ENCODE assay signal across 1 cellular context in the genomic region with DNA sequence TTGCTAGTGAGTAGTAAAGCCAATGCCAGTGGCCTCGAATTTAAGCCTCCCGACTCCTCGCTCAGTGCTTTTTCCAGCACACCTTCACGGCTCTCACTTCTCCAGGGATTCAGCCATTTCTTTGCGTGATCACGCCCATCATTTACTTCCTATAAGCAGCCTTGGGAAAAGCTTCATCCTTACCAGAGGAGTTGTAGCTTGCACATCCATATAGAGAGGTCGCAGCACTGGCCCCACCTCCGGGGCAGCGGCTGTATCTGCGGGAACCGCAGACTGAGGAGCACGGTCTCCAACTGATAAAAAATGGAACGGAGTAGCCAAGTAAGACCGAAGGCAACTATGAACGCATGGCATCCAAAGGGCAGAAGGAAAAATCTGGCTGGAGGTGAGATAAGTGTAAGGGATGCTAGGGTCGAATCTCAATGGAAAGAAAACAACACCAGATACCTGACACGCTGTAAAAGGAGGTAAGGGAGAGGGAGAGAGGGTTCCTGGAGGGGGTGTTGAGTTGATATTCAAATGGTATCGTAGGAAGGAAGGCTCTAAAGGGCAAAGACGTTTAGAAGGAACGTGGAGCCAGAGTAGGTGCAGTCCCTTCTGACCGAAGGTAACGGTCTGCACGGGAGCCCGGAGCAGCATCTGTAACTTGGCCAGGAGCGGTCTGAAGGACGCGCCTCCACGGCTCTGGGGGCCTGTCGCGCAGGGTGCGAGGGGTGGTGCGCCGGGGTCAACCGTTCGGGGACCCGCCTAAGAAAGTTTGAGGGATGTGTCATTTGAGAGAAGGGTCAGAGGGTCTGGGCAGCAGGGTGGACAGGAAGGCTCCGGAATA.
TF ChIP-seq lines count a peak whose summit lies in the region.

No MANE protein-coding gene starts in this region.

TF ChIP-seq in GM12878, 131 proteins besides CTCF, POLR2A, EP300 and RAD21:
- no peak for TF ChIP-seq ASH2L (IDR thresholded peaks at IDR 0.05; ENCODE audit: borderline replicate concordance, low read depth)
- TF ChIP-seq RFX5 (IDR thresholded peaks at IDR 0.05; ENCODE audit: low read depth, low read length): no peak
- 0 out of 4 replicates have a peak, but pooled peaks of 1 of the 2 experiments have one; percentile 17 for TF ChIP-seq BHLHE40 (IDR thresholded peaks at IDR 0.05; ENCODE audit: borderline replicate concordance in 1 of 2, low read depth in 2 of 2, low read length in 1 of 2)
- TF ChIP-seq, protein P1, sequence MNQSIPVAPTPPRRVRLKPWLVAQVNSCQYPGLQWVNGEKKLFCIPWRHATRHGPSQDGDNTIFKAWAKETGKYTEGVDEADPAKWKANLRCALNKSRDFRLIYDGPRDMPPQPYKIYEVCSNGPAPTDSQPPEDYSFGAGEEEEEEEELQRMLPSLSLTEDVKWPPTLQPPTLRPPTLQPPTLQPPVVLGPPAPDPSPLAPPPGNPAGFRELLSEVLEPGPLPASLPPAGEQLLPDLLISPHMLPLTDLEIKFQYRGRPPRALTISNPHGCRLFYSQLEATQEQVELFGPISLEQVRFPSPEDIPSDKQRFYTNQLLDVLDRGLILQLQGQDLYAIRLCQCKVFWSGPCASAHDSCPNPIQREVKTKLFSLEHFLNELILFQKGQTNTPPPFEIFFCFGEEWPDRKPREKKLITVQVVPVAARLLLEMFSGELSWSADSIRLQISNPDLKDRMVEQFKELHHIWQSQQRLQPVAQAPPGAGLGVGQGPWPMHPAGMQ (IDR thresholded peaks at IDR 0.05; ENCODE audit: borderline replicate concordance): no peak
- TF ChIP-seq HDAC6 (IDR thresholded peaks at IDR 0.05; ENCODE audit: unreplicated experiment): no peak
- TF ChIP-seq NRF1 (conservative IDR thresholded peaks at IDR 0.05; ENCODE audit: low read depth, low read length): 0 out of 2 replicates have a peak, but pooled peaks have one; percentile 9
- no peak for TF ChIP-seq DPF2 (IDR thresholded peaks at IDR 0.05)
- no peak for TF ChIP-seq YBX1 (IDR thresholded peaks at IDR 0.05)
- TF ChIP-seq ZSCAN29 (IDR thresholded peaks at IDR 0.05): no peak
- TF ChIP-seq, protein P2, sequence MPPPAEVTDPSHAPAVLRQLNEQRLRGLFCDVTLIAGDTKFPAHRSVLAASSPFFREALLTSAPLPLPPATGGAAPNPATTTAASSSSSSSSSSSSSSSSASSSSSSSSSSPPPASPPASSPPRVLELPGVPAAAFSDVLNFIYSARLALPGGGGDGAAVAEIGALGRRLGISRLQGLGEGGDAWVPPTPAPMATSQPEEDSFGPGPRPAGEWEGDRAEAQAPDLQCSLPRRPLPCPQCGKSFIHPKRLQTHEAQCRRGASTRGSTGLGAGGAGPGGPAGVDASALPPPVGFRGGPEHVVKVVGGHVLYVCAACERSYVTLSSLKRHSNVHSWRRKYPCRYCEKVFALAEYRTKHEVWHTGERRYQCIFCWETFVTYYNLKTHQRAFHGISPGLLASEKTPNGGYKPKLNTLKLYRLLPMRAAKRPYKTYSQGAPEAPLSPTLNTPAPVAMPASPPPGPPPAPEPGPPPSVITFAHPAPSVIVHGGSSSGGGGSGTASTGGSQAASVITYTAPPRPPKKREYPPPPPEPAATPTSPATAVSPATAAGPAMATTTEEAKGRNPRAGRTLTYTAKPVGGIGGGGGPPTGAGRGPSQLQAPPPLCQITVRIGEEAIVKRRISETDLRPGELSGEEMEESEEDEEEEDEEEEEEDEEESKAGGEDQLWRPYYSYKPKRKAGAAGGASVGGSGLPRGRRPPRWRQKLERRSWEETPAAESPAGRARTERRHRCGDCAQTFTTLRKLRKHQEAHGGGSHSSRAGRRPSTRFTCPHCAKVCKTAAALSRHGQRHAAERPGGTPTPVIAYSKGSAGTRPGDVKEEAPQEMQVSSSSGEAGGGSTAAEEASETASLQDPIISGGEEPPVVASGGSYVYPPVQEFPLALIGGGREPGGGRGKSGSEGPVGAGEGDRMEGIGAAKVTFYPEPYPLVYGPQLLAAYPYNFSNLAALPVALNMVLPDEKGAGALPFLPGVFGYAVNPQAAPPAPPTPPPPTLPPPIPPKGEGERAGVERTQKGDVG (CRISPR knock-in tag; IDR thresholded peaks at IDR 0.05): no peak
- TF ChIP-seq TCF7 (IDR thresholded peaks at IDR 0.05; ENCODE audit: borderline replicate concordance): no peak
- no peak for TF ChIP-seq EED (IDR thresholded peaks at IDR 0.05; ENCODE audit: low read depth)
- TF ChIP-seq ZBED1 (IDR thresholded peaks at IDR 0.05; ENCODE audit: borderline replicate concordance): no peak
- TF ChIP-seq RUNX3 (IDR thresholded peaks at IDR 0.05; ENCODE audit: low read length): 0 out of 2 replicates have a peak, but pooled peaks have one; percentile 8
